In the genomic region with DNA sequence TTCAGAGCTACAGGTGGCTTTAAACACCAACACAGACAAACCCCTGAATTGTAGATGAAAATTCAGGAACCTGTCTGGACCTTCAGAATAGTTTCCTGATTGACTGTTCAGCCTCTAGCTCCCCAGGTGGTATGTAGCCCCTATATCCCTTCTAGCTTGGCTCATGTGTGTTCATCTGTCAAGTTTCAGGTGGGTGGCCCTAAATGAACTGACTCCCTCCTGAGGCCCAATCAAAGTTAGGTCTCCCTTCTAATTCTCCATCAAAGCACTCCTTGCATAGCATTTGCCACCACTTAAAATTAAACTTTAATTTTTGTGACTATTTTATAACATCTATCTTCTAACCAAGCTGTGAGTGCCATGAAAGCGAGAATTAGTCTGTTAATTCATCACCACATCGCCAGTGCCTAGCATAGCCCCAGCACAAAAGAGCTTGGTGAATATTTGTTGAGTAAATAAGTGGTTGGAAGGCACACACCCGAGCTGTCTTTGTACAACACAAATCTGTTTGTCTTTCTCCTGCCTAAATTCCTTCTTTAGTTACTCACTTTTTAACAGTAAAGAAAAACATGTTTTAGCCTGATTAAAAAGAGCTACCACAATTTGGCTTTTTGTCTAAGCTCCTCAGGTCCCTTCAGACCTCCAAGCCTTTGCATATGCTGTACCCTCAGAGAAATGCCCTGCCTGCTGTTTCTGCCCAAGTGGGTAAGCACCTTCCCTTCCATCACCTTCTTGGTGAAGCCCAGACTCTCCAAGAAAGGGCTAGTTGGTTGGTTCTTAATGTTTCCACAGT, we compare ENCODE assay signal across 20 cellular contexts.
DNase-seq lines count a peak whose midpoint lies in the region; ATAC-seq and TF ChIP-seq lines count a peak whose summit lies in the region.
"Had no signal": no experiment of that assay in that cellular context is flagged by ENCODE, and none has a peak within 500 bp of the region (broad histone marks: within the 10 kb centered on the region; RNA-seq: fewer than 3 reads in every experiment).

No MANE protein-coding gene starts in this region.

- peaks cover 14% of the 10 kb centered on the region for H3K27me3 Mint-ChIP-seq in activated T-cell treated with anti-CD3 and anti-CD28 coated beads, Interleukin-2, amount 50 U/mL, for 24 hours

- peak; percentile 83 to 97 (median 87) for ATAC-seq in right lobe of liver
- ATAC-seq: activated CD8-positive, alpha-beta T cell treated with anti-CD3 and anti-CD28 coated beads for 36 hours; activated naive CD4-positive, alpha-beta T cell treated with anti-CD3 and anti-CD28 coated beads, Interleukin-2, amount 50 U/mL, for 72 hours; activated T-cell treated with anti-CD3 and anti-CD28 coated beads, Interleukin-2, amount 50 U/mL, for 4 hours; GM12878; HCT116; WTC11 had no signal

- 8% methylated on average over 3 of the region's 3 CpGs for WGBS in right lobe of liver (ENCODE audit: insufficient coverage, low coverage, low lambda C conversion rate, missing lambda C conversion rate)

- H3K9me3 Mint-ChIP-seq in activated T-cell treated with anti-CD3 and anti-CD28 coated beads, Interleukin-2, amount 50 U/mL, for 24 hours, result peaks cover 6% of the 10 kb centered on the region

- no peak for TF ChIP-seq POLR2A in right lobe of liver (IDR thresholded peaks at IDR 0.05)

- H3K9me3 ChIP-seq in right lobe of liver (no peaks in the 10 kb centered on the region), SJCRH30 (replicated peaks) (no peaks in the 10 kb centered on the region)

- TF ChIP-seq CTCF in VCaP (conservative IDR thresholded peaks at IDR 0.05) (no peak), right lobe of liver (IDR thresholded peaks at IDR 0.05) (no peak)

- peak overlapping the region; percentile 27 for H3K27ac ChIP-seq in VCaP
- H3K27ac ChIP-seq in right lobe of liver, result no peak overlapping the region
- H3K27ac ChIP-seq in SJCRH30, result no peak overlapping the region

- H3K4me1 Mint-ChIP-seq in activated T-cell treated with anti-CD3 and anti-CD28 coated beads, Interleukin-2, amount 50 U/mL, for 24 hours (ENCODE audit: low read depth), result peaks cover 17% of the 10 kb centered on the region

- intact Hi-C loops in right lobe of liver (cut with DNase I), result no loop called here

- H3K27me3 ChIP-seq in right lobe of liver (no peaks in the 10 kb centered on the region), SJCRH30 (no peaks in the 10 kb centered on the region)

- no peak overlapping the region for H3K4me3 Mint-ChIP-seq in activated T-cell treated with anti-CD3 and anti-CD28 coated beads, Interleukin-2, amount 50 U/mL, for 24 hours
- H3K4me3 Mint-ChIP-seq: activated CD8-positive, alpha-beta T cell treated with anti-CD3 and anti-CD28 coated beads for 36 hours; activated T-cell treated with anti-CD3 and anti-CD28 coated beads, Interleukin-2, amount 50 U/mL, for 4 hours; brain; WTC11 had no signal

- no peak overlapping the region for H3K4me3 ChIP-seq in right lobe of liver
- no peak overlapping the region for H3K4me3 ChIP-seq in SJCRH30
- H3K4me3 ChIP-seq: GM12878 had no signal

- H3K36me3 ChIP-seq in right lobe of liver (no peaks in the 10 kb centered on the region), SJCRH30 (no peaks in the 10 kb centered on the region)

- DNase-seq in AG08395 (ENCODE audit: low spot score), result peak; percentile 11
- peak; percentile 15 for DNase-seq in GM03348 (ENCODE audit: low spot score)
- DNase-seq in right lobe of liver, result peak in 1 of 3 donors; percentile 23
- no peak for DNase-seq in SJCRH30
- no peak for DNase-seq in activated T-cell treated with anti-CD3 and anti-CD28 coated beads, Interleukin-2, amount 50 U/mL, for 24 hours
- no peak for DNase-seq in NOMO-1 treated with dmso at 0.1 percent for 144 hours (lab: John Stamatoyannopoulos, UW; ENCODE audit: unreplicated experiment)
- DNase-seq in globus pallidus (ENCODE audit: low spot score), result no peak
- DNase-seq: activated CD8-positive, alpha-beta T cell treated with anti-CD3 and anti-CD28 coated beads for 36 hours; activated T-cell treated with anti-CD3 and anti-CD28 coated beads, Interleukin-2, amount 50 U/mL, for 4 hours; cortex of kidney; foreskin fibroblast; NCI-H2171 treated with DMSO at 0.1 percent for 48 hours; SIG-M5; T-helper 2 cell had no signal

- no peaks in the 10 kb centered on the region for H3K36me3 Mint-ChIP-seq in activated T-cell treated with anti-CD3 and anti-CD28 coated beads, Interleukin-2, amount 50 U/mL, for 24 hours (ENCODE audit: low read depth)
- H3K36me3 Mint-ChIP-seq: brain, WTC11 had no signal

- H3K27ac Mint-ChIP-seq in activated T-cell treated with anti-CD3 and anti-CD28 coated beads, Interleukin-2, amount 50 U/mL, for 24 hours, result no peak overlapping the region
- H3K27ac Mint-ChIP-seq: activated CD8-positive, alpha-beta T cell treated with anti-CD3 and anti-CD28 coated beads for 36 hours; WTC11 had no signal

- H3K4me1 ChIP-seq in right lobe of liver (peaks cover 0 to 9% (median 2%) of the 10 kb centered on the region in 4 donors), SJCRH30 (no peaks in the 10 kb centered on the region)

Comparison
In these comparisons a context has a peak if more than half of its experiments do, and no peak if none do; other contexts are left out.
1. DNase-seq: peak in AG08395 (single experiment) and GM03348 (single experiment); none in SJCRH30 (0 of 2), activated T-cell treated with anti-CD3 and anti-CD28 coated beads, Interleukin-2, amount 50 U/mL, for 24 hours (single experiment), NOMO-1 treated with dmso at 0.1 percent for 144 hours (single experiment) and globus pallidus (single experiment).